ENCODE assay signal across 8 cellular contexts in genomic region chr14:21300892-21301291, GRCh38. TPM values are rescaled to one million over a fixed set of nuclear protein-coding genes. Genes with fewer than 3 reads are reported as not detected.
DNase-seq lines count a peak whose midpoint lies in the region; ATAC-seq lines count a peak whose summit lies in the region.

No MANE protein-coding gene starts in this region.

- peaks cover 13 to 17% of the 10 kb centered on the region in 2 donors for H3K27me3 Mint-ChIP-seq in CD8-positive, alpha-beta memory T cell
- H3K27me3 Mint-ChIP-seq in activated T-helper 17 cell treated with anti-CD3 and anti-CD28 coated beads, Interleukin-2, amount 50 U/mL, for 72 hours, result no peaks in the 10 kb centered on the region

- no peak overlapping the region for H3K27ac Mint-ChIP-seq in CD8-positive, alpha-beta memory T cell
- no peak overlapping the region for H3K27ac Mint-ChIP-seq in activated T-helper 17 cell treated with anti-CD3 and anti-CD28 coated beads, Interleukin-2, amount 50 U/mL, for 72 hours

- CTCF ChIA-PET in CD8-positive, alpha-beta memory T cell (lab: Charles Lee), result no interaction called here

- peak overlapping the region in 5 of 7 donors; percentile 29 to 66 (median 60) for H3K4me3 Mint-ChIP-seq in CD8-positive, alpha-beta memory T cell
- H3K4me3 Mint-ChIP-seq in activated T-helper 17 cell treated with anti-CD3 and anti-CD28 coated beads, Interleukin-2, amount 50 U/mL, for 72 hours, result peak overlapping the region; percentile 25

- no peak overlapping the region for H3K27ac ChIP-seq in CD8-positive, alpha-beta memory T cell (ENCODE audit: low read depth, low read length)
- H3K27ac ChIP-seq in right cardiac atrium (ENCODE audit: low read length) (no peak overlapping the region), skin epidermis (no peak overlapping the region)

- DNase-seq in CD8-positive, alpha-beta memory T cell, result peak in 3 of 5 donors; percentile 10 to 51 (median 18)
- peak; percentile 74 for DNase-seq in NCI-H1092 treated with DMSO at 0.1 percent for 48 hours (lab: John Stamatoyannopoulos, UW)
- peak; percentile 18 to 70 (median 47) for DNase-seq in right cardiac atrium
- no peak for DNase-seq in hippocampal formation (lab: John Stamatoyannopoulos, UW)
- no peak for DNase-seq in SW 1271 (lab: John Stamatoyannopoulos, UW)

- no peaks in the 10 kb centered on the region for H3K36me3 Mint-ChIP-seq in CD8-positive, alpha-beta memory T cell
- no peaks in the 10 kb centered on the region for H3K36me3 Mint-ChIP-seq in activated T-helper 17 cell treated with anti-CD3 and anti-CD28 coated beads, Interleukin-2, amount 50 U/mL, for 72 hours (ENCODE audit: low read depth)

- no peaks in the 10 kb centered on the region for H3K4me1 ChIP-seq in CD8-positive, alpha-beta memory T cell (ENCODE audit: insufficient read depth, low read length)
- H3K4me1 ChIP-seq in right cardiac atrium (ENCODE audit: control insufficient read depth, insufficient read depth, low read length), result no peaks in the 10 kb centered on the region

- WGBS in right cardiac atrium, result 2% methylated on average over 30 of the region's 30 CpGs

- no peaks in the 10 kb centered on the region for H3K9me3 Mint-ChIP-seq in CD8-positive, alpha-beta memory T cell
- no peaks in the 10 kb centered on the region for H3K9me3 Mint-ChIP-seq in activated T-helper 17 cell treated with anti-CD3 and anti-CD28 coated beads, Interleukin-2, amount 50 U/mL, for 72 hours

- peaks cover 2 to 11% (median 4%) of the 10 kb centered on the region in 3 donors for H3K4me1 Mint-ChIP-seq in CD8-positive, alpha-beta memory T cell
- H3K4me1 Mint-ChIP-seq in activated T-helper 17 cell treated with anti-CD3 and anti-CD28 coated beads, Interleukin-2, amount 50 U/mL, for 72 hours, result no peaks in the 10 kb centered on the region

- no peaks in the 10 kb centered on the region for H3K36me3 ChIP-seq in CD8-positive, alpha-beta memory T cell (ENCODE audit: insufficient read depth, low read length)

- H3K9me3 ChIP-seq in CD8-positive, alpha-beta memory T cell (ENCODE audit: low read length), result no peaks in the 10 kb centered on the region
- H3K9me3 ChIP-seq in right cardiac atrium (ENCODE audit: control insufficient read depth, low read length), result no peaks in the 10 kb centered on the region

- intact Hi-C loops in right cardiac atrium (cut with DNase I), result no loop called here

- H3K4me3 ChIP-seq in CD8-positive, alpha-beta memory T cell (ENCODE audit: low read length), result peak overlapping the region; percentile 32
- H3K4me3 ChIP-seq in right cardiac atrium (ENCODE audit: low read length), result peak overlapping the region; percentile 22
- peak overlapping the region in 4 of 7 experiments; percentile 2 to 24 (median 11) for H3K4me3 ChIP-seq in skin epidermis

- POLR2A ChIA-PET in CD8-positive, alpha-beta memory T cell (lab: Charles Lee), result no interaction called here

- H3K27me3 ChIP-seq in CD8-positive, alpha-beta memory T cell (ENCODE audit: insufficient read depth, low read length, poor library complexity, severe bottlenecking), result peaks cover 5% of the 10 kb centered on the region
- no peaks in the 10 kb centered on the region for H3K27me3 ChIP-seq in right cardiac atrium (ENCODE audit: control insufficient read depth, insufficient read depth)

- peak; percentile 35 for ATAC-seq in activated T-helper 17 cell treated with anti-CD3 and anti-CD28 coated beads, Interleukin-2, amount 50 U/mL, for 72 hours (replicated peaks)
- ATAC-seq in right cardiac atrium (peak; percentile 57 to 67), HG02571 (IDR thresholded peaks at IDR 0.05; ENCODE audit: unreplicated experiment) (no peak)

RNA-seq across cellular contexts. Expression of gene RPGRIP1, which starts 21.0 kb away (rescaled TPM):
- not detected for total RNA-seq in CD8-positive, alpha-beta memory T cell
- polyA plus RNA-seq in CD8-positive, alpha-beta memory T cell, result not detected
- not detected for total RNA-seq in activated T-helper 17 cell treated with anti-CD3 and anti-CD28 coated beads, Interleukin-2, amount 50 U/mL, for 72 hours
- total RNA-seq in right cardiac atrium, result 1 to 10 TPM in 1 of 4 donors, under 1 TPM in 3; 0.20 to 1.0 (median 0.61) TPM
- 0.27 TPM for polyA plus RNA-seq in right cardiac atrium

RNA-seq across cellular contexts. Expression of gene HNRNPC, which starts 31.6 kb away (rescaled TPM):
- 1,000 to 10,000 TPM; 1,158 to 1,180 TPM for total RNA-seq in CD8-positive, alpha-beta memory T cell
- 700 TPM for polyA plus RNA-seq in CD8-positive, alpha-beta memory T cell
- 100 to 1,000 TPM; 720 to 984 TPM for total RNA-seq in activated T-helper 17 cell treated with anti-CD3 and anti-CD28 coated beads, Interleukin-2, amount 50 U/mL, for 72 hours
- total RNA-seq in right cardiac atrium, result 100 to 1,000 TPM; 241 to 308 (median 289) TPM
- polyA plus RNA-seq in right cardiac atrium, result 334 TPM

Comparison
In these comparisons a context has a peak if more than half of its experiments do, and no peak if none do; other contexts are left out.
1. DNase-seq: peak in CD8-positive, alpha-beta memory T cell (3 of 5), NCI-H1092 treated with DMSO at 0.1 percent for 48 hours (single experiment) and right cardiac atrium (3 of 3); none in hippocampal formation (0 of 2) and SW 1271 (0 of 2).
2. Peak in every context shown above with its lines, with median percentiles within 50 percentile points of each other: H3K4me3 ChIP-seq.